In genomic region chr2:131673400-131674173, GRCh38 we compare ENCODE assay signal across 8 cellular contexts.
DNase-seq lines count a peak whose midpoint lies in the region; ATAC-seq and TF ChIP-seq lines count a peak whose summit lies in the region.

No MANE protein-coding gene starts in this region.

- H3K27me3 ChIP-seq in CD8-positive, alpha-beta T cell (ENCODE audit: insufficient read depth, low read length) = no peaks in the 10 kb centered on the region
- peaks cover 30% of the 10 kb centered on the region for H3K27me3 ChIP-seq in NT2/D1 (ENCODE audit: insufficient read depth, insufficient read length)

- peaks cover 14% of the 10 kb centered on the region for H3K4me1 ChIP-seq in CD8-positive, alpha-beta T cell (ENCODE audit: insufficient read depth, low read length)
- H3K4me1 ChIP-seq in NT2/D1 (ENCODE audit: insufficient read depth, insufficient read length) = peaks cover 3% of the 10 kb centered on the region

- CTCF ChIA-PET in CD8-positive, alpha-beta T cell (lab: Charles Lee) = interaction anchor here (0.7 to 3.3 kb wide), 11 partner anchors 9 to 519 kb away, joined by 4 to 32 read pairs (median 8); partner anchors contain the start of gene MZT2A

- H3K36me3 ChIP-seq in CD8-positive, alpha-beta T cell (ENCODE audit: insufficient read depth, low read length) = no peaks in the 10 kb centered on the region
- H3K36me3 ChIP-seq in NT2/D1 (ENCODE audit: insufficient read depth, insufficient read length, low read length) = no peaks in the 10 kb centered on the region

- POLR2A ChIA-PET in CD8-positive, alpha-beta T cell (lab: Charles Lee) = interaction anchor here (2.1 kb wide), 1 partner anchor 9 kb away, joined by 4 read pairs; no protein-coding TSS in a partner anchor
- POLR2A ChIA-PET in naive thymus-derived CD8-positive, alpha-beta T cell (lab: Charles Lee) = interaction anchor here (0.6 to 3.0 kb wide), 2 partner anchors 9 to 601 kb away, joined by 3 to 13 read pairs; no protein-coding TSS in a partner anchor

- peak overlapping the region; percentile 67 for H3K4me3 Mint-ChIP-seq in CD8-positive, alpha-beta T cell
- peak overlapping the region; percentile 62 to 84 (median 70) for H3K4me3 Mint-ChIP-seq in naive thymus-derived CD8-positive, alpha-beta T cell

- H3K27ac ChIP-seq in CD8-positive, alpha-beta T cell (ENCODE audit: low read depth, low read length) = no peak overlapping the region

- H3K4me1 Mint-ChIP-seq in CD8-positive, alpha-beta T cell (ENCODE audit: low read depth) = peaks cover 4% of the 10 kb centered on the region
- H3K4me1 Mint-ChIP-seq in naive thymus-derived CD8-positive, alpha-beta T cell = peaks cover 0 to 11% (median 8%) of the 10 kb centered on the region in 4 donors

- H3K27ac Mint-ChIP-seq in CD8-positive, alpha-beta T cell = no peak overlapping the region
- H3K27ac Mint-ChIP-seq in naive thymus-derived CD8-positive, alpha-beta T cell = no peak overlapping the region

- peaks cover 33% of the 10 kb centered on the region for H3K27me3 Mint-ChIP-seq in CD8-positive, alpha-beta T cell (ENCODE audit: low read depth)
- peaks cover 5 to 42% (median 15%) of the 10 kb centered on the region in 5 donors for H3K27me3 Mint-ChIP-seq in naive thymus-derived CD8-positive, alpha-beta T cell

- no peaks in the 10 kb centered on the region for H3K9me3 ChIP-seq in CD8-positive, alpha-beta T cell (ENCODE audit: low read length)
- peaks cover 9% of the 10 kb centered on the region; the same call in 1 of the 2 replicates for H3K9me3 ChIP-seq in NT2/D1 (ENCODE audit: insufficient read depth, low read length)

- ATAC-seq in CD8-positive, alpha-beta T cell = peak; percentile 54
- ATAC-seq in GM19395 (IDR thresholded peaks at IDR 0.05; ENCODE audit: unreplicated experiment) (peak; percentile 89), HG03460 (IDR thresholded peaks at IDR 0.05; ENCODE audit: unreplicated experiment) (peak; percentile 94)
- ATAC-seq in naive thymus-derived CD8-positive, alpha-beta T cell = peak; percentile 60 to 75
- ATAC-seq in stimulated activated naive CD8-positive, alpha-beta T cell treated with anti-CD3 and anti-CD28 coated beads, Interleukin-15, Interleukin-2, amounts not matched to agents 100 U/mL and 50 U/mL, for 24 hours = peak; percentile 90

- H3K4me3 ChIP-seq in CD8-positive, alpha-beta T cell (ENCODE audit: low read depth, low read length) = peak overlapping the region; percentile 50
- H3K4me3 ChIP-seq in NT2/D1 (ENCODE audit: insufficient read length, low read depth) = peak overlapping the region; percentile 61

- intact Hi-C loops in CD8-positive, alpha-beta T cell (cut with DNase I, micrococcal nuclease) = loop anchor here in 1 of 2 experiments (1.0 kb wide), 1 partner anchor 9 kb away; no protein-coding TSS in a partner anchor

- H3K9me3 Mint-ChIP-seq in CD8-positive, alpha-beta T cell = no peaks in the 10 kb centered on the region
- H3K9me3 Mint-ChIP-seq in naive thymus-derived CD8-positive, alpha-beta T cell = peaks cover 0 to 3% (median 0%) of the 10 kb centered on the region in 9 donors

- peak overlapping the region; percentile 76 for H3K9ac ChIP-seq in NT2/D1 (ENCODE audit: insufficient read length, low read depth)

- peak; percentile 81 for TF ChIP-seq CTCF in CD8-positive, alpha-beta T cell (IDR thresholded peaks at IDR 0.05)

- no peaks in the 10 kb centered on the region for H3K36me3 Mint-ChIP-seq in CD8-positive, alpha-beta T cell
- peaks cover 0 to 2% (median 0%) of the 10 kb centered on the region in 3 donors for H3K36me3 Mint-ChIP-seq in naive thymus-derived CD8-positive, alpha-beta T cell

- DNase-seq in CD8-positive, alpha-beta T cell = peak; percentile 28 to 75 (median 53)
- DNase-seq in NT2/D1 (ENCODE audit: low read depth, low spot score) (peak; percentile 36), fibroblast of gingiva (ENCODE audit: low read depth) (peak; percentile 61)
- DNase-seq in activated T-cell treated with anti-CD3 and anti-CD28 coated beads, Interleukin-2, amount 50 U/mL, for 48 hours = peak; percentile 72 to 82
- peak; percentile 22 to 79 (median 54) for DNase-seq in naive thymus-derived CD8-positive, alpha-beta T cell
- DNase-seq in stimulated activated naive CD8-positive, alpha-beta T cell treated with anti-CD3 and anti-CD28 coated beads, Interleukin-15, Interleukin-2, amounts not matched to agents 100 U/mL and 50 U/mL, for 24 hours = peak; percentile 79
